ENCODE assay signal across 8 cellular contexts in genomic region chr13:99496322-99497142, GRCh38. TPM values are rescaled to one million over a fixed set of nuclear protein-coding genes. Genes with fewer than 3 reads are reported as not detected.
A peak's percentile ranks its signal among the peaks of the same experiment; 100 is the strongest.
DNase-seq lines count a peak whose midpoint lies in the region; ATAC-seq and TF ChIP-seq lines count a peak whose summit lies in the region.

No MANE protein-coding gene starts in this region.

- H3K27me3 ChIP-seq in CD4-positive, CD25-positive, alpha-beta regulatory T cell (ENCODE audit: control insufficient read depth, insufficient read depth, low read length): no peaks in the 10 kb centered on the region
- H3K27me3 ChIP-seq in KMS-11 (ENCODE audit: insufficient read depth, low read depth) (no peaks in the 10 kb centered on the region), upper lobe of left lung (no peaks in the 10 kb centered on the region)

- peak; percentile 17 to 22 for ATAC-seq in CD4-positive, CD25-positive, alpha-beta regulatory T cell (ENCODE audit: low read depth in 2 of 2)
- ATAC-seq in GM21515 (IDR thresholded peaks at IDR 0.05; ENCODE audit: unreplicated experiment): peak; percentile 50
- ATAC-seq in natural killer cell treated with Interleukin-12 subunit alpha and Interleukin-12 subunit beta and Interleukin-15 and Interleukin-18, amount 100 ng/mL, for 72 hours: peak; percentile 16 to 18
- ATAC-seq in upper lobe of left lung (ENCODE audit: low FRiP score in 2 of 2): peak in 1 of 2 donors; percentile 57

- peak overlapping the region; percentile 88 for H3K4me2 ChIP-seq in KMS-11

- peak overlapping the region; percentile 85 for H2AFZ ChIP-seq in KMS-11 (ENCODE audit: low read depth)

- peaks cover 0 to 13% (median 1%) of the 10 kb centered on the region in 7 donors for H3K9me3 Mint-ChIP-seq in CD4-positive, CD25-positive, alpha-beta regulatory T cell
- peaks cover 3% of the 10 kb centered on the region for H3K9me3 Mint-ChIP-seq in natural killer cell treated with Interleukin-12 subunit alpha and Interleukin-12 subunit beta and Interleukin-15 and Interleukin-18, amount 100 ng/mL, for 72 hours

- no peak for TF ChIP-seq EP300 in upper lobe of left lung (IDR thresholded peaks at IDR 0.05)

- peaks cover 4% of the 10 kb centered on the region for H3K27me3 Mint-ChIP-seq in CD4-positive, CD25-positive, alpha-beta regulatory T cell
- H3K27me3 Mint-ChIP-seq in natural killer cell treated with Interleukin-12 subunit alpha and Interleukin-12 subunit beta and Interleukin-15 and Interleukin-18, amount 100 ng/mL, for 72 hours: no peaks in the 10 kb centered on the region

- H3K4me1 Mint-ChIP-seq in CD4-positive, CD25-positive, alpha-beta regulatory T cell: peaks cover 22 to 79% (median 55%) of the 10 kb centered on the region in 4 donors
- peaks cover 50 to 54% of the 10 kb centered on the region in 2 donors for H3K4me1 Mint-ChIP-seq in natural killer cell treated with Interleukin-12 subunit alpha and Interleukin-12 subunit beta and Interleukin-15 and Interleukin-18, amount 100 ng/mL, for 72 hours (ENCODE audit: low read depth in 2 of 2)

- H3K9ac ChIP-seq in KMS-11: peak overlapping the region; percentile 55

- TF ChIP-seq POLR2A in upper lobe of left lung (IDR thresholded peaks at IDR 0.05): peak in 1 of 4 donors; percentile 49

- WGBS in upper lobe of left lung, 2 donors: 52 to 60% methylated on average over 10 of the region's 10 CpGs

- peak overlapping the region; percentile 96 for H3K4me3 ChIP-seq in CD4-positive, CD25-positive, alpha-beta regulatory T cell (ENCODE audit: low read depth, low read length)
- H3K4me3 ChIP-seq in KMS-11 (IDR thresholded peaks at IDR 0.05; ENCODE audit: insufficient read depth, low read depth, low read length) (no peak overlapping the region), upper lobe of left lung (peak overlapping the region in 3 of 4 donors; percentile 31 to 46 (median 37))

- H3K4me3 Mint-ChIP-seq in CD4-positive, CD25-positive, alpha-beta regulatory T cell: peak overlapping the region; percentile 90 to 95 (median 94)
- H3K4me3 Mint-ChIP-seq in natural killer cell treated with Interleukin-12 subunit alpha and Interleukin-12 subunit beta and Interleukin-15 and Interleukin-18, amount 100 ng/mL, for 72 hours: peak overlapping the region; percentile 83

- H3K9me3 ChIP-seq in CD4-positive, CD25-positive, alpha-beta regulatory T cell (ENCODE audit: control insufficient read depth in 2 of 2, low read length in 2 of 2): peaks cover 0 to 6% of the 10 kb centered on the region in 2 experiments
- no peaks in the 10 kb centered on the region for H3K9me3 ChIP-seq in upper lobe of left lung

- H3K79me2 ChIP-seq in KMS-11 (ENCODE audit: insufficient read depth, low read depth): peaks cover 2% of the 10 kb centered on the region; the same call in 1 of the 2 replicates

- H3K36me3 ChIP-seq in CD4-positive, CD25-positive, alpha-beta regulatory T cell (ENCODE audit: control insufficient read depth, insufficient read depth, low read length): peaks cover 3% of the 10 kb centered on the region
- H3K36me3 ChIP-seq in KMS-11 (ENCODE audit: insufficient read depth) (no peaks in the 10 kb centered on the region), upper lobe of left lung (no peaks in the 10 kb centered on the region)

- peaks cover 17% of the 10 kb centered on the region for H3K36me3 Mint-ChIP-seq in CD4-positive, CD25-positive, alpha-beta regulatory T cell
- H3K36me3 Mint-ChIP-seq in natural killer cell treated with Interleukin-12 subunit alpha and Interleukin-12 subunit beta and Interleukin-15 and Interleukin-18, amount 100 ng/mL, for 72 hours: peaks cover 9% of the 10 kb centered on the region

- no peaks in the 10 kb centered on the region for H4K20me1 ChIP-seq in KMS-11 (ENCODE audit: insufficient read depth)

- peak overlapping the region; percentile 98 for H3K27ac Mint-ChIP-seq in CD4-positive, CD25-positive, alpha-beta regulatory T cell
- H3K27ac Mint-ChIP-seq in natural killer cell treated with Interleukin-12 subunit alpha and Interleukin-12 subunit beta and Interleukin-15 and Interleukin-18, amount 100 ng/mL, for 72 hours: peak overlapping the region; percentile 94 to 95

- peak; percentile 70 to 92 (median 83) for DNase-seq in CD4-positive, CD25-positive, alpha-beta regulatory T cell
- DNase-seq in activated CD4-positive, alpha-beta T cell treated with anti-CD3 and anti-CD28 coated beads for 4 hours: peak; percentile 64 to 66
- peak; percentile 59 for DNase-seq in effector CD8-positive, alpha-beta T cell (lab: John Stamatoyannopoulos, UW)
- peak; percentile 68 for DNase-seq in natural killer cell treated with Interleukin-12 subunit alpha and Interleukin-12 subunit beta and Interleukin-15 and Interleukin-18, amount 100 ng/mL, for 72 hours (ENCODE audit: low spot score)
- DNase-seq in upper lobe of left lung: peak in 1 of 2 donors; percentile 76
- DNase-seq in NCI-H2196 (lab: John Stamatoyannopoulos, UW; ENCODE audit: unreplicated experiment): no peak

- peaks cover 49% of the 10 kb centered on the region for H3K4me1 ChIP-seq in CD4-positive, CD25-positive, alpha-beta regulatory T cell (ENCODE audit: control insufficient read depth, insufficient read depth, low read length, poor library complexity, severe bottlenecking)
- peaks cover 42% of the 10 kb centered on the region for H3K4me1 ChIP-seq in KMS-11 (ENCODE audit: low read depth, poor library complexity, severe bottlenecking)
- peaks cover 24 to 48% (median 27%) of the 10 kb centered on the region in 4 donors for H3K4me1 ChIP-seq in upper lobe of left lung

- TF ChIP-seq CTCF in KMS-11 (conservative IDR thresholded peaks at IDR 0.05; ENCODE audit: low read depth, low read length) (no peak), upper lobe of left lung (IDR thresholded peaks at IDR 0.05) (no peak)

- peak overlapping the region; percentile 86 for H3K27ac ChIP-seq in CD4-positive, CD25-positive, alpha-beta regulatory T cell (ENCODE audit: insufficient read depth, low read length, poor library complexity, severe bottlenecking)
- peak overlapping the region; percentile 77 for H3K27ac ChIP-seq in KMS-11
- peak overlapping the region; percentile 54 to 89 (median 65) for H3K27ac ChIP-seq in upper lobe of left lung

RNA-seq across cellular contexts. Expression of gene TM9SF2, which starts 4.7 kb away (rescaled TPM):
- total RNA-seq in CD4-positive, CD25-positive, alpha-beta regulatory T cell: 53.7 TPM
- 100 to 1,000 TPM in 3 of 4 donors, 10 to 100 TPM in 1; 98.7 to 124 (median 113) TPM for polyA plus RNA-seq in CD4-positive, CD25-positive, alpha-beta regulatory T cell
- 10 to 100 TPM; 61.6 to 81.6 TPM for total RNA-seq in natural killer cell treated with Interleukin-12 subunit alpha and Interleukin-12 subunit beta and Interleukin-15 and Interleukin-18, amount 100 ng/mL, for 72 hours
- total RNA-seq in upper lobe of left lung: 100 to 1,000 TPM in 4 of 6 donors, 10 to 100 TPM in 2; 34.7 to 142 (median 116) TPM
